Comparison of ENCODE assay signal across 18 cellular contexts in the genomic region with DNA sequence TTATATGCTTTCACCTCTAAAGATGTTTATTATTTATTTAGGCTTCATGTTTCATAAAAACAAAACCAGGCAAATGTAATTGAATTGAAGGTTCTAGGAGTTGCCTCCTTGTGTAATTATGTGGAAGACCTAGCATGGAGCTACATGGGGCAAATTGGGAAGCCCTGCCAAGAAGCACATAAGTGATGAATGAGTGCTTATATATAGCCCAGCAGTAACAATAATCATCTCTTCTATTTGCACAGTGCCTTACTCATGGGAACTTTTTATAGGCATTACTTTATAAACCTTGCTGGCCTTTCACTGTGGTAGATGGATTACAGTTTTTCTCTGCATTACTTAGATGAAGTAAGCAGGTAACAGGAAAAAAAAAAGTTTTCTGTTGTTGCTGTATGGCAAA. TPM values are rescaled to one million over a fixed set of nuclear protein-coding genes. Genes with fewer than 3 reads are reported as not detected.
DNase-seq lines count a peak whose midpoint lies in the region; ATAC-seq and TF ChIP-seq lines count a peak whose summit lies in the region.
"Had no signal": no experiment of that assay in that cellular context is flagged by ENCODE, and none has a peak within 500 bp of the region (broad histone marks: within the 10 kb centered on the region; RNA-seq: fewer than 3 reads in every experiment).

No MANE protein-coding gene starts in this region.

- H3K27me3 ChIP-seq in ascending aorta (no peaks in the 10 kb centered on the region), thoracic aorta (replicated peaks; ENCODE audit: insufficient read depth) (no peaks in the 10 kb centered on the region)
- H3K27me3 ChIP-seq: BLaER1 treated with 17β-estradiol and CSF1 and Interleukin-3, amounts not matched to agents 10 nM and 100 nM had no signal

- H3K4me3 Mint-ChIP-seq in activated CD4-positive, alpha-beta memory T cell treated with anti-CD3 and anti-CD28 coated beads, Interleukin-2, amount 10 ng/mL, durations not matched to agents 7 days and 5 days, result no peak overlapping the region
- H3K4me3 Mint-ChIP-seq: activated naive CD4-positive, alpha-beta T cell treated with anti-CD3 and anti-CD28 coated beads, Interleukin-2, amount 50 U/mL, for 24 hours; nephron had no signal

- no peaks in the 10 kb centered on the region for H3K36me3 ChIP-seq in ascending aorta
- H3K36me3 ChIP-seq in thoracic aorta, result no peaks in the 10 kb centered on the region
- H3K36me3 ChIP-seq: BLaER1 treated with 17β-estradiol and CSF1 and Interleukin-3, amounts not matched to agents 10 nM and 100 nM had no signal

- H3K4me3 ChIP-seq in ascending aorta, result no peak overlapping the region
- H3K4me3 ChIP-seq in thoracic aorta, result no peak overlapping the region
- H3K4me3 ChIP-seq: BLaER1 treated with 17β-estradiol and CSF1 and Interleukin-3, amounts not matched to agents 10 nM and 100 nM had no signal

- peaks cover 6% of the 10 kb centered on the region for H3K9me3 Mint-ChIP-seq in activated CD4-positive, alpha-beta memory T cell treated with anti-CD3 and anti-CD28 coated beads, Interleukin-2, amount 10 ng/mL, durations not matched to agents 7 days and 5 days

- peak; percentile 36 for DNase-seq in NCI-H345 (lab: John Stamatoyannopoulos, UW)
- DNase-seq in NCI-H345 treated with DMSO at 0.1 percent for 48 hours (lab: John Stamatoyannopoulos, UW; ENCODE audit: unreplicated experiment), result no peak
- DNase-seq in ascending aorta (ENCODE audit: low spot score in 2 of 2), result peak in 1 of 2 donors; percentile 73
- DNase-seq in left colon, result peak; percentile 41 to 53
- peak; percentile 11 for DNase-seq in thoracic aorta (ENCODE audit: low spot score)
- DNase-seq in globus pallidus (ENCODE audit: low spot score), result no peak
- no peak for DNase-seq in NCI-H2196 (lab: John Stamatoyannopoulos, UW; ENCODE audit: unreplicated experiment)
- no peak for DNase-seq in activated CD4-positive, alpha-beta memory T cell treated with anti-CD3 and anti-CD28 coated beads, Interleukin-2, amount 10 ng/mL, durations not matched to agents 7 days and 5 days
- DNase-seq: activated T-cell treated with anti-CD3 and anti-CD28 coated beads, Interleukin-2, amount 50 U/mL, for 1 hour; DMS 273 treated with DMSO at 0.1 percent for 48 hours; effector memory CD4-positive, alpha-beta T cell; H7; NCI-H146; NCI-H510A treated with DMSO at 0.1 percent for 48 hours had no signal

- CTCF ChIA-PET in activated CD4-positive, alpha-beta memory T cell treated with anti-CD3 and anti-CD28 coated beads, Interleukin-2, amount 10 ng/mL, durations not matched to agents 7 days and 5 days (lab: Charles Lee), result interaction anchor here (2.0 kb wide), 1 partner anchor 117 kb away, joined by 6 read pairs; no protein-coding TSS in a partner anchor

- no peaks in the 10 kb centered on the region for H3K36me3 Mint-ChIP-seq in activated CD4-positive, alpha-beta memory T cell treated with anti-CD3 and anti-CD28 coated beads, Interleukin-2, amount 10 ng/mL, durations not matched to agents 7 days and 5 days (ENCODE audit: low read depth)

- TF ChIP-seq CTCF in ascending aorta (IDR thresholded peaks at IDR 0.05) (no peak), thoracic aorta (IDR thresholded peaks at IDR 0.05) (no peak)

- peaks cover 2% of the 10 kb centered on the region for H3K27me3 Mint-ChIP-seq in activated CD4-positive, alpha-beta memory T cell treated with anti-CD3 and anti-CD28 coated beads, Interleukin-2, amount 10 ng/mL, durations not matched to agents 7 days and 5 days
- H3K27me3 Mint-ChIP-seq: activated naive CD4-positive, alpha-beta T cell treated with anti-CD3 and anti-CD28 coated beads, Interleukin-2, amount 50 U/mL, for 24 hours had no signal

- H3K9me3 ChIP-seq in ascending aorta, result peaks cover 0 to 11% of the 10 kb centered on the region in 2 donors
- no peaks in the 10 kb centered on the region for H3K9me3 ChIP-seq in thoracic aorta

- H3K27ac ChIP-seq in ascending aorta, result peak overlapping the region; percentile 86 to 90
- peak overlapping the region; percentile 79 to 90 for H3K27ac ChIP-seq in thoracic aorta
- H3K27ac ChIP-seq: 22Rv1; BLaER1 treated with 17β-estradiol and CSF1 and Interleukin-3, amounts not matched to agents 10 nM and 100 nM had no signal

- intact Hi-C loops in ascending aorta (cut with DNase I), result no loop called here
- intact Hi-C loops in left colon (cut with DNase I, micrococcal nuclease), result no loop called here

- POLR2A ChIA-PET in activated CD4-positive, alpha-beta memory T cell treated with anti-CD3 and anti-CD28 coated beads, Interleukin-2, amount 10 ng/mL, durations not matched to agents 7 days and 5 days (lab: Charles Lee), result no interaction called here

- no peaks in the 10 kb centered on the region for H3K4me1 Mint-ChIP-seq in activated CD4-positive, alpha-beta memory T cell treated with anti-CD3 and anti-CD28 coated beads, Interleukin-2, amount 10 ng/mL, durations not matched to agents 7 days and 5 days
- H3K4me1 Mint-ChIP-seq: activated naive CD4-positive, alpha-beta T cell treated with anti-CD3 and anti-CD28 coated beads, Interleukin-2, amount 50 U/mL, for 24 hours had no signal

- peaks cover 26 to 40% of the 10 kb centered on the region in 2 donors for H3K4me1 ChIP-seq in ascending aorta
- peaks cover 36 to 55% of the 10 kb centered on the region in 2 donors for H3K4me1 ChIP-seq in thoracic aorta (ENCODE audit: control insufficient read depth in 1 of 2, low read depth in 2 of 2)
- H3K4me1 ChIP-seq: BLaER1 treated with 17β-estradiol and CSF1 and Interleukin-3, amounts not matched to agents 10 nM and 100 nM had no signal

- ATAC-seq in left colon, result peak; percentile 97
- peak; percentile 90 for ATAC-seq in thoracic aorta (ENCODE audit: insufficient number of reproducible peaks, low FRiP score, low read depth)

- H3K27ac Mint-ChIP-seq in activated CD4-positive, alpha-beta memory T cell treated with anti-CD3 and anti-CD28 coated beads, Interleukin-2, amount 10 ng/mL, durations not matched to agents 7 days and 5 days, result no peak overlapping the region
- H3K27ac Mint-ChIP-seq: activated naive CD4-positive, alpha-beta T cell treated with anti-CD3 and anti-CD28 coated beads, Interleukin-2, amount 50 U/mL, for 24 hours had no signal

RNA-seq across cellular contexts. Expression of a gene that starts 40.0 kb away (rescaled TPM):
- total RNA-seq in ascending aorta, result 55.6 TPM
- 10 to 100 TPM; 49.8 to 52.2 TPM for total RNA-seq in left colon
- total RNA-seq in thoracic aorta, result 10 to 100 TPM; 59.3 to 79.5 TPM
- 1 to 10 TPM; 4.6 to 5.0 TPM for total RNA-seq in activated CD4-positive, alpha-beta memory T cell treated with anti-CD3 and anti-CD28 coated beads, Interleukin-2, amount 10 ng/mL, durations not matched to agents 7 days and 5 days

Comparison
In these comparisons a context has a peak if more than half of its experiments do, and no peak if none do; other contexts are left out.
1. DNase-seq: peak in NCI-H345 (single experiment), left colon (2 of 2) and thoracic aorta (single experiment); none in NCI-H345 treated with DMSO at 0.1 percent for 48 hours (single experiment), globus pallidus (single experiment), NCI-H2196 (single experiment) and activated CD4-positive, alpha-beta memory T cell treated with anti-CD3 and anti-CD28 coated beads, Interleukin-2, amount 10 ng/mL, durations not matched to agents 7 days and 5 days (single experiment).